9 cellular contexts compared by ENCODE assay signal in the genomic region with DNA sequence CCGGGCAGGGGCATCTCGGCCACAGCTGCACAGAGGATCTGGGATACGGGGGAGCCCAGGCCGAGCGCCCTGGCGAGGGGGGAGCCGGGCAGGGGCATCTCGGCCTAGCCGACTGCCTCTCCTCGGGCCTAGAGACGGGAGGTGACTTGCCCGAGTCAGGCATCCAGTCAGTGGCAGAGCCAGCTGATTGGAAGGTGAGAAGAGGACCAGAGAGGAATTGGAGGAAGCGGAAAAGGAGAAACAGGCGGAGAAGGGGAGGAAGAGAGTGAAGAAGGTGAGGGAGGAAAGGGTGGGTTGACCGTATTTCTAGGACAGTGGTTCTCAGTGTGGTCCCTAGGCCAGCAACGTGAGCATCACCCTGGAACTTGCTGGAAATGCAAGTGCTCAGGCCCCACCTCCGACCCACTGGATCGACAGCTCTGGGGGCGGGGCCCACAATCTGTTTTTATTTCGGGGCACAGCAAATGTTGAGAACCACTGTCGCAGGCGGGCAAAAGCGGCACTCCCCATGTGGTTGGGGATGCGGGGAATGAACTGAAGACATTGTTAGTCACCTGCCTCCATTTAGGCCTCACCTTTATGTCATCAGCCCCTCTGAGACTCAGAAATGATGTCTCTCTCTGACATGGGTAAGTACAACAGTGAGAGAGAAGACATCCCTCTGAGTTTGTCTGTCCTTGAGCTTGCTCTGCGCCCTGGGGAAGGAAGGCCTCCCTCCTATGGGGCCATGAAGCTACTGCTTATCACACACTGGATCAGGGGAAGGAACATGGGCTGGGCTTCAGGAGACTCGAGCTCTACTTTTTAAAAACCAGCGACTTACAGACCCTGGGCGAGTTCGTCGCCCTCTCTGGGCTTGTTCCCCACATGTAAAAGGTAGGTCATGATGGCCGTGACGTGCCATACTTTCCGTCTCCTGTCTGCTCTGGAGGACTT. TPM values are rescaled to one million over a fixed set of nuclear protein-coding genes. Genes with fewer than 3 reads are reported as not detected.
DNase-seq lines count a peak whose midpoint lies in the region; ATAC-seq and TF ChIP-seq lines count a peak whose summit lies in the region.
"Had no signal": no experiment of that assay in that cellular context is flagged by ENCODE, and none has a peak within 500 bp of the region (broad histone marks: within the 10 kb centered on the region; RNA-seq: fewer than 3 reads in every experiment).

No MANE protein-coding gene starts in this region.

- H3K9me3 Mint-ChIP-seq in CD8-positive, alpha-beta T cell: no peaks in the 10 kb centered on the region
- no peaks in the 10 kb centered on the region for H3K9me3 Mint-ChIP-seq in natural killer cell treated with Interleukin-12 subunit alpha and Interleukin-12 subunit beta and Interleukin-15 and Interleukin-18, amount 100 ng/mL, for 72 hours
- H3K9me3 Mint-ChIP-seq in stimulated activated naive CD8-positive, alpha-beta T cell treated with anti-CD3 and anti-CD28 coated beads, Interleukin-15, amount 100 ng/mL, for 72 hours: peaks cover 0 to 4% of the 10 kb centered on the region in 2 donors
- H3K9me3 Mint-ChIP-seq: nephron progenitor cell had no signal

- no peak overlapping the region; the same call in 1 of the 2 replicates for H3K9ac ChIP-seq in OCI-LY3 (ENCODE audit: low read length)

- no peak overlapping the region for H3K4me3 ChIP-seq in CD8-positive, alpha-beta T cell (ENCODE audit: low read depth, low read length)
- H3K4me3 ChIP-seq in OCI-LY3 (ENCODE audit: low read length): peak overlapping the region; percentile 27; the same call in 1 of the 2 replicates
- H3K4me3 ChIP-seq in esophagus muscularis mucosa: no peak overlapping the region
- H3K4me3 ChIP-seq in WERI-Rb-1 (ENCODE audit: low read depth, low read length): no peak overlapping the region

- peak overlapping the region; percentile 22 for H3K4me3 Mint-ChIP-seq in CD8-positive, alpha-beta T cell
- H3K4me3 Mint-ChIP-seq in natural killer cell treated with Interleukin-12 subunit alpha and Interleukin-12 subunit beta and Interleukin-15 and Interleukin-18, amount 100 ng/mL, for 72 hours: peak overlapping the region; percentile 25
- H3K4me3 Mint-ChIP-seq in stimulated activated naive CD8-positive, alpha-beta T cell treated with anti-CD3 and anti-CD28 coated beads, Interleukin-15, amount 100 ng/mL, for 72 hours: peak overlapping the region in 1 of 2 donors; percentile 30

- H3K9me3 ChIP-seq in CD8-positive, alpha-beta T cell (ENCODE audit: low read length): no peaks in the 10 kb centered on the region
- H3K9me3 ChIP-seq in OCI-LY3 (ENCODE audit: insufficient read depth, low read length) (no peaks in the 10 kb centered on the region), esophagus muscularis mucosa (no peaks in the 10 kb centered on the region), WERI-Rb-1 (ENCODE audit: severe bottlenecking) (no peaks in the 10 kb centered on the region)

- TF ChIP-seq EP300 in esophagus muscularis mucosa (IDR thresholded peaks at IDR 0.05): no peak

- peak overlapping the region; percentile 54; the same call in 1 of the 2 replicates for H3K4me2 ChIP-seq in OCI-LY3 (ENCODE audit: low read length)

- no peaks in the 10 kb centered on the region for H4K20me1 ChIP-seq in OCI-LY3 (ENCODE audit: insufficient read depth, low read length)

- TF ChIP-seq POLR2A in esophagus muscularis mucosa (IDR thresholded peaks at IDR 0.05; ENCODE audit: low read depth): no peak

- peaks cover 6% of the 10 kb centered on the region for H3K4me1 Mint-ChIP-seq in CD8-positive, alpha-beta T cell (ENCODE audit: low read depth)
- peaks cover 5 to 11% of the 10 kb centered on the region in 2 donors for H3K4me1 Mint-ChIP-seq in natural killer cell treated with Interleukin-12 subunit alpha and Interleukin-12 subunit beta and Interleukin-15 and Interleukin-18, amount 100 ng/mL, for 72 hours (ENCODE audit: low read depth in 2 of 2)
- peaks cover 9% of the 10 kb centered on the region for H3K4me1 Mint-ChIP-seq in stimulated activated naive CD8-positive, alpha-beta T cell treated with anti-CD3 and anti-CD28 coated beads, Interleukin-15, amount 100 ng/mL, for 72 hours

- H3K36me3 Mint-ChIP-seq in CD8-positive, alpha-beta T cell: no peaks in the 10 kb centered on the region
- no peaks in the 10 kb centered on the region for H3K36me3 Mint-ChIP-seq in natural killer cell treated with Interleukin-12 subunit alpha and Interleukin-12 subunit beta and Interleukin-15 and Interleukin-18, amount 100 ng/mL, for 72 hours

- H3K27me3 Mint-ChIP-seq in CD8-positive, alpha-beta T cell (ENCODE audit: low read depth): peaks cover 2% of the 10 kb centered on the region
- H3K27me3 Mint-ChIP-seq in natural killer cell treated with Interleukin-12 subunit alpha and Interleukin-12 subunit beta and Interleukin-15 and Interleukin-18, amount 100 ng/mL, for 72 hours: peaks cover 5 to 8% of the 10 kb centered on the region in 2 donors
- peaks cover 33% of the 10 kb centered on the region for H3K27me3 Mint-ChIP-seq in stimulated activated naive CD8-positive, alpha-beta T cell treated with anti-CD3 and anti-CD28 coated beads, Interleukin-15, amount 100 ng/mL, for 72 hours

- no peak for ATAC-seq in CD8-positive, alpha-beta T cell
- no peak for ATAC-seq in natural killer cell treated with Interleukin-12 subunit alpha and Interleukin-12 subunit beta and Interleukin-15 and Interleukin-18, amount 100 ng/mL, for 72 hours
- ATAC-seq in stimulated activated naive CD8-positive, alpha-beta T cell treated with anti-CD3 and anti-CD28 coated beads, Interleukin-15, amount 100 ng/mL, for 72 hours: no peak

- peaks cover 16% of the 10 kb centered on the region for H3K4me1 ChIP-seq in CD8-positive, alpha-beta T cell (ENCODE audit: insufficient read depth, low read length)
- H3K4me1 ChIP-seq in OCI-LY3 (ENCODE audit: low read length) (peaks cover 18% of the 10 kb centered on the region), esophagus muscularis mucosa (peaks cover 23 to 29% (median 26%) of the 10 kb centered on the region in 4 donors)

- peaks cover 18% of the 10 kb centered on the region for H3K79me2 ChIP-seq in OCI-LY3 (ENCODE audit: low read length)

- WGBS in esophagus muscularis mucosa: 84% methylated on average over 31 of the region's 33 CpGs

- H3K36me3 ChIP-seq in CD8-positive, alpha-beta T cell (ENCODE audit: insufficient read depth, low read length): no peaks in the 10 kb centered on the region
- H3K36me3 ChIP-seq in OCI-LY3 (replicated peaks; ENCODE audit: low read depth, low read length): peaks cover 12% of the 10 kb centered on the region
- H3K36me3 ChIP-seq in esophagus muscularis mucosa: no peaks in the 10 kb centered on the region
- H3K36me3 ChIP-seq in WERI-Rb-1: no peaks in the 10 kb centered on the region; the same call in 1 of the 2 replicates

- no peaks in the 10 kb centered on the region for H3K27me3 ChIP-seq in CD8-positive, alpha-beta T cell (ENCODE audit: insufficient read depth, low read length)
- H3K27me3 ChIP-seq in OCI-LY3 (ENCODE audit: low read depth, low read length): no peaks in the 10 kb centered on the region
- peaks cover 0 to 48% (median 12%) of the 10 kb centered on the region in 4 donors for H3K27me3 ChIP-seq in esophagus muscularis mucosa
- no peaks in the 10 kb centered on the region for H3K27me3 ChIP-seq in WERI-Rb-1 (ENCODE audit: insufficient read depth, low read depth, severe bottlenecking)

- DNase-seq in CD8-positive, alpha-beta T cell: peak in 1 of 7 experiments; percentile 7
- no peak for DNase-seq in esophagus muscularis mucosa (ENCODE audit: extremely low spot score)
- no peak for DNase-seq in natural killer cell treated with Interleukin-12 subunit alpha and Interleukin-12 subunit beta and Interleukin-15 and Interleukin-18, amount 100 ng/mL, for 72 hours (ENCODE audit: low spot score)
- DNase-seq in T-helper 9 cell: no peak
- DNase-seq in WERI-Rb-1: no peak
- no peak for DNase-seq in NCI-H2029 treated with DMSO at 0.1 percent for 48 hours (lab: John Stamatoyannopoulos, UW)
- DNase-seq in stimulated activated naive CD8-positive, alpha-beta T cell treated with anti-CD3 and anti-CD28 coated beads, Interleukin-15, amount 100 ng/mL, for 72 hours: no peak

- no peak overlapping the region for H3K27ac Mint-ChIP-seq in CD8-positive, alpha-beta T cell
- H3K27ac Mint-ChIP-seq in natural killer cell treated with Interleukin-12 subunit alpha and Interleukin-12 subunit beta and Interleukin-15 and Interleukin-18, amount 100 ng/mL, for 72 hours: no peak overlapping the region
- H3K27ac Mint-ChIP-seq in stimulated activated naive CD8-positive, alpha-beta T cell treated with anti-CD3 and anti-CD28 coated beads, Interleukin-15, amount 100 ng/mL, for 72 hours: no peak overlapping the region
- H3K27ac Mint-ChIP-seq: nephron progenitor cell had no signal

- CTCF ChIA-PET in CD8-positive, alpha-beta T cell (lab: Charles Lee): interaction anchor here (0.6 to 2.5 kb wide), 11 partner anchors 9 to 157 kb away, joined by 3 to 21 read pairs (median 3); no protein-coding TSS in a partner anchor

- POLR2A ChIA-PET in CD8-positive, alpha-beta T cell (lab: Charles Lee): interaction anchor here (0.7 kb wide), 1 partner anchor 53 kb away, joined by 3 read pairs; no protein-coding TSS in a partner anchor

- H2AFZ ChIP-seq in OCI-LY3 (ENCODE audit: low read depth, low read length): no peak overlapping the region

- TF ChIP-seq CTCF in CD8-positive, alpha-beta T cell (IDR thresholded peaks at IDR 0.05): no peak
- TF ChIP-seq CTCF in OCI-LY3 (IDR thresholded peaks at IDR 0.05; ENCODE audit: low read depth, low read length) (no peak), esophagus muscularis mucosa (IDR thresholded peaks at IDR 0.05) (no peak), WERI-Rb-1 (IDR thresholded peaks at IDR 0.05; ENCODE audit: low read depth, low read length) (no peak)

- intact Hi-C loops in CD8-positive, alpha-beta T cell (cut with DNase I, micrococcal nuclease): no loop called here
- intact Hi-C loops in esophagus muscularis mucosa (cut with DNase I): no loop called here

- no peak overlapping the region for H3K27ac ChIP-seq in CD8-positive, alpha-beta T cell (ENCODE audit: low read depth, low read length)
- H3K27ac ChIP-seq in OCI-LY3 (ENCODE audit: low read length): no peak overlapping the region
- H3K27ac ChIP-seq in esophagus muscularis mucosa (replicated peaks in 1 of 4): peak overlapping the region; percentile 32 to 74 (median 49)
- H3K27ac ChIP-seq in WERI-Rb-1: no peak overlapping the region

RNA-seq across cellular contexts. Expression of gene MELTF, which starts 1.0 kb away (rescaled TPM):
- total RNA-seq in CD8-positive, alpha-beta T cell: under 1 TPM; 0.69 to 0.87 TPM
- total RNA-seq in esophagus muscularis mucosa: 1 to 10 TPM; 3.6 to 9.1 (median 4.5) TPM
- total RNA-seq in natural killer cell treated with Interleukin-12 subunit alpha and Interleukin-12 subunit beta and Interleukin-15 and Interleukin-18, amount 100 ng/mL, for 72 hours: 1 to 10 TPM; 2.1 to 3.7 TPM

Comparison
In these comparisons a context has a peak if more than half of its experiments do, and no peak if none do; other contexts are left out.
1. H3K27ac ChIP-seq: peak in esophagus muscularis mucosa (4 of 4); none in CD8-positive, alpha-beta T cell (single experiment), OCI-LY3 (single experiment) and WERI-Rb-1 (single experiment).